In the genomic region with DNA sequence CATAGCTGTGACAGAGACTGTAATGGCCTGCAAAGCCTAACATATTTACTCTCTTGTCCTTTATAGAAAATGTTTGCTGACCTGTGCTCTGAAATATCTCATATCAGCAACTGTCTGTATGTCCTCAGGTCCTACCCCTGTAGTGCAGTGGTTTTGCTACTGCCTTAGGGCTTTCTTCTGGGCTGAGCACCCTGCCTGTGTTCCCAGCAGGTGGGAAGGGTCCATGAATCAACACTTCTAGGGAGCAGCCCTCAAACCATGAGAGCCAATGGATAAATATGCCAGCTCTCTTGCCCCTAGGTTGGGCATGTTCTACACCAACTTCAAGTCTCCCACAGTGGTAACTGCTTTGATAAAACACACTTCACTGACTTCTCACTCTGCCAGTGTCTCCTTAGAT, we compare ENCODE assay signal across 12 cellular contexts.
"Had no signal": no experiment of that assay in that cellular context is flagged by ENCODE, and none has a peak within 500 bp of the region (broad histone marks: within the 10 kb centered on the region; RNA-seq: fewer than 3 reads in every experiment).

No MANE protein-coding gene starts in this region.

- H3K4me2 ChIP-seq: hepatocyte had no signal

- H3K9me3 ChIP-seq: body of pancreas, thoracic aorta had no signal

- H3K4me3 ChIP-seq: body of pancreas, hepatocyte, lung, thoracic aorta had no signal

- H3K4me1 ChIP-seq: body of pancreas had no signal

- DNase-seq: activated B cell treated with CpG ODN at 0.5 μM for 24 hours; activated CD4-positive, alpha-beta memory T cell treated with anti-CD3 and anti-CD28 coated beads, Interleukin-2, amount 10 ng/mL, durations not matched to agents 7 days and 5 days; activated CD4-positive, alpha-beta T cell treated with anti-CD3 and anti-CD28 coated beads for 48 hours; activated naive CD4-positive, alpha-beta T cell treated with Interleukin-2 at 50 U/mL for 16 hours; activated T-cell treated with anti-CD3 and anti-CD28 coated beads, Interleukin-2, amount 50 U/mL, for 1 hour; body of pancreas; effector memory CD8-positive, alpha-beta T cell; retina; stimulated activated naive B cell treated with anti-CD40 and anti-IgM and Interleukin-4, amounts not matched to agents 10 μg/mL and 1 μg/mL and 100 μg/mL, for 72 hours had no signal

- H3K27me3 ChIP-seq: body of pancreas, hepatocyte had no signal

- H2AFZ ChIP-seq: hepatocyte had no signal

- H3K36me3 ChIP-seq: thoracic aorta had no signal

- H3K27ac ChIP-seq: body of pancreas, hepatocyte, thoracic aorta had no signal

- ATAC-seq: body of pancreas; effector memory CD8-positive, alpha-beta T cell; stimulated activated naive B cell treated with anti-CD40 and anti-IgM and Interleukin-4, amounts not matched to agents 10 μg/mL and 1 μg/mL and 100 μg/mL, for 72 hours had no signal
